ENCODE assay signal across 8 cellular contexts in genomic region chr3:136193273-136194043, GRCh38. TPM values are rescaled to one million over a fixed set of nuclear protein-coding genes. Genes with fewer than 3 reads are reported as not detected.
DNase-seq lines count a peak whose midpoint lies in the region; ATAC-seq and TF ChIP-seq lines count a peak whose summit lies in the region.

No MANE protein-coding gene starts in this region.

- DNase-seq in A673 (ENCODE audit: low spot score) (no peak), glutamatergic neuron (no peak), middle frontal gyrus (ENCODE audit: extremely low spot score, low spot score) (no peak)
- no peak for DNase-seq in stimulated activated CD4-positive, alpha-beta T cell treated with anti-CD3 and anti-CD28 coated beads, Interleukin-1b, Interleukin-23, amount 100 ng/mL, for 48 hours

- POLR2A ChIA-PET in A673 (lab: Charles Lee; ENCODE audit: low non-redundant PET) = no interaction called here

- peak overlapping the region; percentile 99 for H3K4me3 Mint-ChIP-seq in glutamatergic neuron (ENCODE audit: unreplicated experiment)

- H3K9me3 ChIP-seq in A673 (ENCODE audit: low read depth, low read length, poor library complexity, severe bottlenecking) (no peaks in the 10 kb centered on the region), skeletal muscle tissue (ENCODE audit: control insufficient read depth in 3 of 3, low read length in 3 of 3) (no peaks in the 10 kb centered on the region)

- H3K4me3 ChIP-seq in A673 (ENCODE audit: low read depth, low read length, poor library complexity, severe bottlenecking) = peak overlapping the region; percentile 92
- peak overlapping the region; percentile 97 for H3K4me3 ChIP-seq in GM12875 (ENCODE audit: low read depth, low read length)
- H3K4me3 ChIP-seq in skeletal muscle tissue (ENCODE audit: low read length in 3 of 3) = peak overlapping the region; percentile 85 to 97 (median 94)

- H3K9ac ChIP-seq in skeletal muscle tissue (ENCODE audit: low read depth in 1 of 3, low read length in 3 of 3) = peak overlapping the region; percentile 92 to 99 (median 98)

- peaks cover 13% of the 10 kb centered on the region for H3K27me3 Mint-ChIP-seq in glutamatergic neuron (ENCODE audit: unreplicated experiment)

- intact Hi-C loops in A673 (cut with micrococcal nuclease; ENCODE audit: unreplicated experiment) = loop anchor here (5.0 kb wide), 1 partner anchor 116 kb away; no protein-coding TSS in a partner anchor

- peaks cover 5% of the 10 kb centered on the region for H3K36me3 Mint-ChIP-seq in glutamatergic neuron (ENCODE audit: unreplicated experiment)

- peak overlapping the region; percentile 94 for H3K27ac Mint-ChIP-seq in glutamatergic neuron (ENCODE audit: unreplicated experiment)

- H3K4me1 ChIP-seq in A673 (ENCODE audit: insufficient read depth, low read length, poor library complexity, severe bottlenecking) (peaks cover 30% of the 10 kb centered on the region), skeletal muscle tissue (ENCODE audit: control insufficient read depth in 3 of 3, insufficient read depth in 3 of 3, low read length in 3 of 3) (peaks cover 26 to 42% (median 30%) of the 10 kb centered on the region in 3 donors)

- BruUV-seq in A673 (replicated peaks; lab: Mats Ljungman, UMichigan) = no TSS peak

- H3K9me3 Mint-ChIP-seq in glutamatergic neuron (ENCODE audit: unreplicated experiment) = peaks cover 32% of the 10 kb centered on the region

- no peak for ATAC-seq in GM18517 (IDR thresholded peaks at IDR 0.05; ENCODE audit: unreplicated experiment)

- TF ChIP-seq CTCF in A673 (conservative IDR thresholded peaks at IDR 0.05; ENCODE audit: low read depth, low read length) (no peak), GM12875 (IDR thresholded peaks at IDR 0.05; ENCODE audit: borderline replicate concordance, insufficient read depth, low read depth, low read length) (no peak), VCaP (conservative IDR thresholded peaks at IDR 0.05) (no peak), glutamatergic neuron (IDR thresholded peaks at IDR 0.05; ENCODE audit: partially characterized antibody, unreplicated experiment) (no peak)

- CTCF ChIA-PET in A673 (lab: Charles Lee) = no interaction called here

- no peaks in the 10 kb centered on the region for H3K36me3 ChIP-seq in A673 (ENCODE audit: insufficient read depth, low read length, poor library complexity, severe bottlenecking)
- H3K36me3 ChIP-seq in skeletal muscle tissue (ENCODE audit: control insufficient read depth in 3 of 3, insufficient read depth in 3 of 3, low read length in 3 of 3) = no peaks in the 10 kb centered on the region

- H3K27ac ChIP-seq in A673 (ENCODE audit: low read depth, low read length, poor library complexity, severe bottlenecking) (peak overlapping the region; percentile 98), VCaP (peak overlapping the region; percentile 99; the same call in 1 of the 2 replicates), skeletal muscle tissue (ENCODE audit: low read depth, low read length) (peak overlapping the region; percentile 99)

- no peaks in the 10 kb centered on the region for H3K27me3 ChIP-seq in A673 (replicated peaks; ENCODE audit: insufficient read depth, low read depth, low read length, poor library complexity)
- H3K27me3 ChIP-seq in skeletal muscle tissue (ENCODE audit: control insufficient read depth in 3 of 3, insufficient read depth in 3 of 3, low read length in 3 of 3) = no peaks in the 10 kb centered on the region

- H3K4me1 Mint-ChIP-seq in glutamatergic neuron (ENCODE audit: low read depth, unreplicated experiment) = peaks cover 34% of the 10 kb centered on the region

RNA-seq across cellular contexts. Expression of gene MSL2, which starts 2.7 kb away (rescaled TPM):
- total RNA-seq in A673 (2021) (37.9 and 38.1 TPM in 2 replicates), glutamatergic neuron (ENCODE audit: unreplicated experiment) (32.8 TPM), skeletal muscle tissue (16.2 TPM)

RNA-seq across cellular contexts. Expression of gene PCCB, which starts 56.7 kb away (rescaled TPM):
- total RNA-seq in A673 (2021) (82.1 and 94.6 TPM in 2 replicates), glutamatergic neuron (ENCODE audit: unreplicated experiment) (28.1 TPM), skeletal muscle tissue (34.4 TPM)
